In the genomic region with DNA sequence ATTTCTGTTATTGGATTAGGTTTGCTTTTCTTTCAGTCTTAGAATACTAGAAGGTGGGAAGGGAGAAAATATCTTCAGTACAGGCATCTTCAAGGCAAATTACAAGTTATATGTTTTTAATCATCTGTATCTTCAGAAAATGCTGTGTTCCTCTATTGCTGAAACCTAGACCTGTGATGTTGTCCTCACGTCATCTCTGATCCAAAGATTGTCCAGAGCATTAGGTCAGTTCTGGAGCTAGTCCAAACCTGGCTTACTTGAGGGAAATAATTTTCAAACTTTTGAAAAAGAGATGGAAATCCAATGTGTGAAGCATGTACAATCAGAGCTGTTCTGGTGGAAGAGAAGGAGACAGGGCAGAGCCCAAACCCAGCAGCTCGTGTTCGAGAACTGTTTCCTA, we compare ENCODE assay signal across 16 cellular contexts.
DNase-seq lines count a peak whose midpoint lies in the region; FAIRE-seq and TF ChIP-seq lines count a peak whose summit lies in the region.
"Had no signal": no experiment of that assay in that cellular context is flagged by ENCODE, and none has a peak within 500 bp of the region (broad histone marks: within the 10 kb centered on the region; RNA-seq: fewer than 3 reads in every experiment).

No MANE protein-coding gene starts in this region.

- FAIRE-seq in frontal cortex (lab: Jason Lieb, UNC) = no peak
- FAIRE-seq: G401.6, K562, RCC 7860 had no signal

- H3K4me2 ChIP-seq in osteoblast (ENCODE audit: insufficient read depth, low read length) = no peak overlapping the region

- H3K27me3 ChIP-seq in adipocyte (replicated peaks; ENCODE audit: control insufficient read depth, insufficient read depth, low read length) = no peaks in the 10 kb centered on the region
- no peaks in the 10 kb centered on the region for H3K27me3 ChIP-seq in osteoblast (ENCODE audit: insufficient read depth, low read length)

- TF ChIP-seq CTCF in osteoblast (IDR thresholded peaks at IDR 0.05; ENCODE audit: extremely low read depth, low read depth, low read length) = no peak

- no peak overlapping the region for H3K27ac ChIP-seq in osteoblast (ENCODE audit: low read depth, low read length)

- H3K4me1 ChIP-seq in adipocyte (ENCODE audit: control insufficient read depth, insufficient read depth, low read length) = peaks cover 5% of the 10 kb centered on the region
- H3K4me1 ChIP-seq in osteoblast (ENCODE audit: insufficient read depth, low read length) = no peaks in the 10 kb centered on the region

- H3K9ac ChIP-seq in adipocyte (ENCODE audit: low read length) = no peak overlapping the region

- no peaks in the 10 kb centered on the region for H4K20me1 ChIP-seq in osteoblast (ENCODE audit: insufficient read depth, low read length)

- H3K36me3 ChIP-seq in adipocyte (ENCODE audit: control insufficient read depth, insufficient read depth, low read length, severe bottlenecking) (no peaks in the 10 kb centered on the region), osteoblast (ENCODE audit: insufficient read depth, low read length) (no peaks in the 10 kb centered on the region)

- H3K4me3 ChIP-seq in adipocyte (ENCODE audit: low read length) (no peak overlapping the region), osteoblast (ENCODE audit: insufficient read depth, low read length) (no peak overlapping the region)
- H3K4me3 ChIP-seq: K562 had no signal

- DNase-seq in AG20443 (ENCODE audit: low spot score) (peak; percentile 34), adipocyte (ENCODE audit: low read depth) (peak; percentile 14), fibroblast of peridontal ligament (ENCODE audit: extremely low read depth) (peak; percentile 27), osteoblast (ENCODE audit: insufficient read length, low spot score, missing footprints) (peak; percentile 49), frontal cortex (ENCODE audit: low spot score in 2 of 2) (no peak), NCI-H2081 (lab: John Stamatoyannopoulos, UW) (no peak)
- DNase-seq in activated CD4-positive, CD25-positive, alpha-beta regulatory T cell treated with anti-CD3 and anti-CD28 coated beads, Interleukin-2, amount 50 U/mL, for 72 hours = no peak
- DNase-seq: COR-L47, HCEC 1CT, NCI-H1105 treated with DMSO at 0.1 percent for 48 hours, NCI-H1694, NCI-H510A, NCI-H748 treated with DMSO at 0.1 percent for 48 hours had no signal

- no peaks in the 10 kb centered on the region for H3K79me2 ChIP-seq in osteoblast (ENCODE audit: insufficient read depth, low read length)

- H3K9me3 ChIP-seq in adipocyte (ENCODE audit: control insufficient read depth, low read length) = no peaks in the 10 kb centered on the region
- H3K9me3 ChIP-seq in osteoblast (ENCODE audit: low read depth, low read length) = no peaks in the 10 kb centered on the region

- no peak overlapping the region for H2AFZ ChIP-seq in osteoblast (ENCODE audit: low read length)

Comparison
In these comparisons a context has a peak if more than half of its experiments do, and no peak if none do; other contexts are left out.
1. DNase-seq: peak in AG20443 (single experiment), adipocyte (single experiment), fibroblast of peridontal ligament (single experiment) and osteoblast (single experiment); none in activated CD4-positive, CD25-positive, alpha-beta regulatory T cell treated with anti-CD3 and anti-CD28 coated beads, Interleukin-2, amount 50 U/mL, for 72 hours (single experiment), frontal cortex (0 of 2) and NCI-H2081 (0 of 2).